Comparison of ENCODE assay signal across 33 cellular contexts in the genomic region with DNA sequence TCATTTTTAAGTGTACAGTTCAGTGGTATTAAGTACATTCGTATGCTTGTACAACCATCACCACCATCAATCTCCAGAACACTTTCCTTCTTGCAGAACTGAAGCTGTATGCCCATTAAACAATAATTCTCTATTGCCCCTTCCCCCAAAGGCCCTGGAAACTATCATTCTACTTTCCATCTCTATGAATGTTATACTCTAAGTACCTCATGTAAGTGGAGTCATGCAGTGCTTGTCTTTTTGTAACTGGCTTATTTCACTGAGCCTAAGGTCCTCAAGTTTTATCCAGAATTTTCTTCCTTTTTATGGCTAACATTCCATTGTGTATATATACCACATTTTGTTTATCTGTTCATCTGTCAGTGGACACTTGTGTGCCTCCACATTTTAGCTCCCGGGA. TPM values are rescaled to one million over a fixed set of nuclear protein-coding genes. Genes with fewer than 3 reads are reported as not detected.
"Had no signal": no experiment of that assay in that cellular context is flagged by ENCODE, and none has a peak within 500 bp of the region (broad histone marks: within the 10 kb centered on the region; RNA-seq: fewer than 3 reads in every experiment).

No MANE protein-coding gene starts in this region.

- ATAC-seq: activated CD4-positive, alpha-beta T cell treated with anti-CD3 and anti-CD28 coated beads for 36 hours; activated CD8-positive, alpha-beta memory T cell treated with anti-CD3 and anti-CD28 coated beads, Interleukin-2, amount 10 ng/mL, durations not matched to agents 7 days and 5 days; activated CD8-positive, alpha-beta T cell treated with anti-CD3 and anti-CD28 coated beads, Interleukin-2, amount 10 ng/mL, durations not matched to agents 7 days and 5 days; activated naive CD4-positive, alpha-beta T cell treated with anti-CD3 and anti-CD28 coated beads, Interleukin-2, amount 50 U/mL, for 72 hours; activated T-cell treated with anti-CD3 and anti-CD28 coated beads, Interleukin-2, amount 50 U/mL, for 72 hours; esophagus mucosa; T-helper 17 cell had no signal

- DNase-seq: activated CD4-positive, alpha-beta memory T cell treated with anti-CD3 and anti-CD28 coated beads for 36 hours; activated CD4-positive, alpha-beta T cell treated with anti-CD3 and anti-CD28 coated beads for 36 hours; activated CD4-positive, alpha-beta T cell treated with anti-CD3 and anti-CD28 coated beads, Interleukin-2, amount 10 ng/mL, durations not matched to agents 24 days and 14 days; activated CD4-positive, CD25-positive, alpha-beta regulatory T cell; activated CD4-positive, CD25-positive, alpha-beta regulatory T cell treated with anti-CD3 and anti-CD28 coated beads, Interleukin-2, amount 50 U/mL, for 72 hours; activated CD8-positive, alpha-beta memory T cell treated with anti-CD3 and anti-CD28 coated beads, Interleukin-2, amount 10 ng/mL, durations not matched to agents 7 days and 5 days; activated CD8-positive, alpha-beta memory T cell treated with anti-CD3 and anti-CD28 coated beads, Interleukin-2, amount 50 U/mL, for 48 hours; activated CD8-positive, alpha-beta T cell treated with anti-CD3 and anti-CD28 coated beads, Interleukin-2, amount 10 ng/mL, durations not matched to agents 7 days and 5 days; activated gamma-delta T cell; activated naive CD4-positive, alpha-beta T cell; activated naive CD4-positive, alpha-beta T cell treated with anti-CD3 and anti-CD28 coated beads, Interleukin-2, amount 10 ng/mL, durations not matched to agents 7 days and 5 days; activated naive CD8-positive, alpha-beta T cell treated with anti-CD3 and anti-CD28 coated beads, Interleukin-2, amount 10 ng/mL, durations not matched to agents 7 days and 5 days; activated T-cell treated with anti-CD3 and anti-CD28 coated beads for 4 hours; activated T-cell treated with anti-CD3 and anti-CD28 coated beads, Interleukin-2, amount 50 U/mL, for 24 hours; activated T-cell treated with anti-CD3 and anti-CD28 coated beads, Interleukin-2, amount 50 U/mL, for 72 hours; brain microvascular endothelial cell; dorsolateral prefrontal cortex; effector memory CD4-positive, alpha-beta T cell; endodermal cell; foreskin fibroblast; head of caudate nucleus; T-helper 1 cell; T-helper 17 cell; T1000 had no signal

- H3K27me3 ChIP-seq: ascending aorta, brain microvascular endothelial cell had no signal

- H3K36me3 ChIP-seq: ascending aorta, brain microvascular endothelial cell had no signal

- H3K9me3 ChIP-seq: ascending aorta had no signal

- H3K4me1 ChIP-seq: ascending aorta had no signal

- H3K4me3 ChIP-seq: ascending aorta, coronary artery, dorsolateral prefrontal cortex had no signal

- H3K27ac ChIP-seq: ascending aorta, brain microvascular endothelial cell, coronary artery, dorsolateral prefrontal cortex had no signal

RNA-seq across cellular contexts. Expression of gene MMP7, which starts 29.7 kb away (rescaled TPM):
- total RNA-seq: activated CD4-positive, alpha-beta memory T cell treated with anti-CD3 and anti-CD28 coated beads for 36 hours; activated CD4-positive, alpha-beta T cell treated with anti-CD3 and anti-CD28 coated beads for 36 hours; activated CD4-positive, alpha-beta T cell treated with anti-CD3 and anti-CD28 coated beads, Interleukin-2, amount 10 ng/mL, durations not matched to agents 24 days and 14 days; activated CD8-positive, alpha-beta memory T cell treated with anti-CD3 and anti-CD28 coated beads for 36 hours; activated CD8-positive, alpha-beta memory T cell treated with anti-CD3 and anti-CD28 coated beads, Interleukin-2, amount 10 ng/mL, durations not matched to agents 7 days and 5 days; activated CD8-positive, alpha-beta T cell treated with anti-CD3 and anti-CD28 coated beads, Interleukin-2, amount 10 ng/mL, durations not matched to agents 7 days and 5 days; activated naive CD4-positive, alpha-beta T cell treated with anti-CD3 and anti-CD28 coated beads, Interleukin-2, amount 50 U/mL, for 72 hours; activated naive CD8-positive, alpha-beta T cell treated with anti-CD3 and anti-CD28 coated beads, Interleukin-2, amount 10 ng/mL, durations not matched to agents 7 days and 5 days; activated T-cell treated with anti-CD3 and anti-CD28 coated beads, Interleukin-2, amount 50 U/mL, for 72 hours; ascending aorta; bronchial epithelial cell; cardiac septum; cerebellum; endodermal cell; frontal cortex; T-helper 17 cell had no signal
